In the genomic region with DNA sequence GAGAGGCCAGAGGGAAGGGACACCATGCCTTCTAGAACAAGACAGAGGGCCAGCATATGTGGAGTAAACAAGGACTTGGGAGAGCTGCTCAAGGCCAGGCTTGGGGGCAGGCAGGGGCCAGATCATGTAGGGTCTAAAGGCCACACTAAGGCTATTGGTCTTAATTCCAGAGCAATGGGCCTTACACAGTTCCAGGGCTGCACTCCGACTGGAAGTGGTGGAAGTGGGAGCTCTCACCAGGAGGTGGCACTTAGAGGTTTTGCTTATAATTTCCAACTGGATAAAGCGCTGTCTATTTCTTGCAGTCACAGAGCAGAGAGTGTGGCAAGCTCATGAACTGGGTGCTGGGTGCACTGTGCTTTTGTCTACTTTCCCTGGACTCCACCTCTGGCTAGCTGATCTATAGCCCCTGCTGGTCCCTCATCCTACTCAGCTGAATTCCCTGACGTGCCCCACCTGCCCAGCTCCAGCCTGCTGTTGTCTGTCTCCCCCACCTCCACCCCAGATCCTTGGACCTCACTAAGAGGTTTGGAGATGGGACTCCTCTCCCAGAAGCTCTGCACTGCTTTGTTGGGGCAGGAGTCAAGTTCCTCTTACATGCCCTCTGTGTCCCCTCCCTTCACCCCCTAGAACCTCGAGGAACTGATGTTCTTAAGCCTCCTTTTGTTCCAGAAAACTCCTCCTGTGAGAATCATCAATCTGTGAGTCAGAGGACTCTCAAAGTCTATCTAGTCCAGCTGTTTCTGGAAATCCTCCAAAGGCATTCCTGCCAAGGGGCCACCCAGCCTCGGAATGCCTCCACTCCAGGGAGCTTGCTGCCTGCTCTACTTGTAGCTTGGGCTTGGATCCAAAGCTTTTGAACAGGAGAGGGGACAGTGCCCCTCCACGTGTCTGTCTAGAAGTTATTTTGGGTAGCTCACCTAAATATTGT, we compare ENCODE assay signal across 11 cellular contexts. TPM values are rescaled to one million over a fixed set of nuclear protein-coding genes. Genes with fewer than 3 reads are reported as not detected.
A peak's percentile ranks its signal among the peaks of the same experiment; 100 is the strongest.
DNase-seq lines count a peak whose midpoint lies in the region; ATAC-seq and TF ChIP-seq lines count a peak whose summit lies in the region.
"Had no signal": no experiment of that assay in that cellular context is flagged by ENCODE, and none has a peak within 500 bp of the region (broad histone marks: within the 10 kb centered on the region; RNA-seq: fewer than 3 reads in every experiment).

No MANE protein-coding gene starts in this region.

- no peaks in the 10 kb centered on the region for H3K36me3 ChIP-seq in left lung
- no peaks in the 10 kb centered on the region for H3K36me3 ChIP-seq in gastrocnemius medialis

- no peaks in the 10 kb centered on the region for H3K9me3 Mint-ChIP-seq in stimulated activated naive CD8-positive, alpha-beta T cell treated with anti-CD3 and anti-CD28 coated beads, Interleukin-15, Interleukin-2, amounts not matched to agents 100 ng/mL and 50 ng/mL, for 24 hours
- H3K9me3 Mint-ChIP-seq in stimulated activated naive CD8-positive, alpha-beta T cell treated with anti-CD3 and anti-CD28 coated beads, Interleukin-15, amount 100 ng/mL, for 72 hours = no peaks in the 10 kb centered on the region
- H3K9me3 Mint-ChIP-seq: central memory CD8-positive, alpha-beta T cell had no signal

- no peaks in the 10 kb centered on the region for H3K36me3 Mint-ChIP-seq in stimulated activated naive CD8-positive, alpha-beta T cell treated with anti-CD3 and anti-CD28 coated beads, Interleukin-15, Interleukin-2, amounts not matched to agents 100 ng/mL and 50 ng/mL, for 24 hours (ENCODE audit: low read depth)

- H3K4me1 ChIP-seq in left lung = peaks cover 0 to 10% of the 10 kb centered on the region in 2 donors
- H3K4me1 ChIP-seq in gastrocnemius medialis = peaks cover 0 to 5% of the 10 kb centered on the region in 2 donors

- ATAC-seq in stimulated activated naive CD8-positive, alpha-beta T cell treated with anti-CD3 and anti-CD28 coated beads, Interleukin-15, amount 100 ng/mL, for 72 hours = no peak
- ATAC-seq in left lung (peak; percentile 40), gastrocnemius medialis (no peak)

- in situ Hi-C loops in astrocyte of the spinal cord (cut with HindIII; ENCODE audit: low sequenced_read_pairs) = no loop called here
- in situ Hi-C loops in gastrocnemius medialis (cut with MboI; ENCODE audit: low sequenced_read_pairs in 4 of 4) = no loop called here

- H3K9me3 ChIP-seq in left lung = no peaks in the 10 kb centered on the region
- H3K9me3 ChIP-seq in gastrocnemius medialis = no peaks in the 10 kb centered on the region

- DNase-seq in stimulated activated naive CD8-positive, alpha-beta T cell treated with anti-CD3 and anti-CD28 coated beads, Interleukin-15, amount 100 ng/mL, for 72 hours = no peak
- DNase-seq in astrocyte of the spinal cord (ENCODE audit: low read depth, low spot score) (peak; percentile 71), left lung (no peak), midbrain (lab: John Stamatoyannopoulos, UW) (no peak), gastrocnemius medialis (no peak), SK-N-DZ (ENCODE audit: low spot score) (no peak), NCI-H1436 treated with DMSO at 0.1 percent for 48 hours (lab: John Stamatoyannopoulos, UW) (no peak)
- DNase-seq: NCI-H2081 had no signal

- no peak for TF ChIP-seq POLR2A in gastrocnemius medialis (IDR thresholded peaks at IDR 0.05)

- H3K27ac Mint-ChIP-seq in stimulated activated naive CD8-positive, alpha-beta T cell treated with anti-CD3 and anti-CD28 coated beads, Interleukin-15, Interleukin-2, amounts not matched to agents 100 ng/mL and 50 ng/mL, for 24 hours = peak overlapping the region; percentile 14
- H3K27ac Mint-ChIP-seq in stimulated activated naive CD8-positive, alpha-beta T cell treated with anti-CD3 and anti-CD28 coated beads, Interleukin-15, amount 100 ng/mL, for 72 hours = peak overlapping the region in 1 of 2 donors; percentile 30

- no peak overlapping the region for H3K4me3 Mint-ChIP-seq in stimulated activated naive CD8-positive, alpha-beta T cell treated with anti-CD3 and anti-CD28 coated beads, Interleukin-15, Interleukin-2, amounts not matched to agents 100 ng/mL and 50 ng/mL, for 24 hours
- H3K4me3 Mint-ChIP-seq in stimulated activated naive CD8-positive, alpha-beta T cell treated with anti-CD3 and anti-CD28 coated beads, Interleukin-15, amount 100 ng/mL, for 72 hours = no peak overlapping the region
- H3K4me3 Mint-ChIP-seq: central memory CD8-positive, alpha-beta T cell had no signal

- no peaks in the 10 kb centered on the region for H3K27me3 Mint-ChIP-seq in stimulated activated naive CD8-positive, alpha-beta T cell treated with anti-CD3 and anti-CD28 coated beads, Interleukin-15, Interleukin-2, amounts not matched to agents 100 ng/mL and 50 ng/mL, for 24 hours
- peaks cover 23% of the 10 kb centered on the region for H3K27me3 Mint-ChIP-seq in stimulated activated naive CD8-positive, alpha-beta T cell treated with anti-CD3 and anti-CD28 coated beads, Interleukin-15, amount 100 ng/mL, for 72 hours

- no peaks in the 10 kb centered on the region for H3K27me3 ChIP-seq in left lung
- H3K27me3 ChIP-seq in gastrocnemius medialis = no peaks in the 10 kb centered on the region

- intact Hi-C loops in left lung (cut with DNase I) = no loop called here
- intact Hi-C loops in gastrocnemius medialis (cut with DNase I; ENCODE audit: low total_unique reads) = no loop called here

- H3K4me1 Mint-ChIP-seq in stimulated activated naive CD8-positive, alpha-beta T cell treated with anti-CD3 and anti-CD28 coated beads, Interleukin-15, Interleukin-2, amounts not matched to agents 100 ng/mL and 50 ng/mL, for 24 hours (ENCODE audit: low read depth) = no peaks in the 10 kb centered on the region
- H3K4me1 Mint-ChIP-seq in stimulated activated naive CD8-positive, alpha-beta T cell treated with anti-CD3 and anti-CD28 coated beads, Interleukin-15, amount 100 ng/mL, for 72 hours = no peaks in the 10 kb centered on the region
- H3K4me1 Mint-ChIP-seq: central memory CD8-positive, alpha-beta T cell had no signal

- no peak for TF ChIP-seq CTCF in astrocyte of the spinal cord (IDR thresholded peaks at IDR 0.05; ENCODE audit: low read depth, low read length)
- TF ChIP-seq CTCF in left lung (IDR thresholded peaks at IDR 0.05) = no peak
- no peak for TF ChIP-seq CTCF in gastrocnemius medialis (IDR thresholded peaks at IDR 0.05 in 4 of 5, conservative IDR thresholded peaks at IDR 0.05 in 1 of 5)

- H3K27ac ChIP-seq in left lung (no peak overlapping the region), gastrocnemius medialis (no peak overlapping the region)
- H3K27ac ChIP-seq: C4-2B had no signal

- no peak overlapping the region for H3K4me3 ChIP-seq in astrocyte of the spinal cord (ENCODE audit: low read depth, low read length)
- no peak overlapping the region for H3K4me3 ChIP-seq in left lung
- H3K4me3 ChIP-seq in gastrocnemius medialis = no peak overlapping the region

RNA-seq across cellular contexts. Expression of gene KSR1, which starts 48.1 kb away (rescaled TPM):
- total RNA-seq in left lung = 10 to 100 TPM; 35.0 to 47.5 TPM
- total RNA-seq in gastrocnemius medialis = 10 to 100 TPM; 10.4 to 17.7 (median 13.2) TPM
- 4.6 and 6.5 TPM in 2 replicates for polyA plus RNA-seq in SK-N-DZ (2014; cell fraction: cytosol; rRNA removed)
- polyA plus RNA-seq in SK-N-DZ (2014; cell fraction: nucleus; rRNA removed) = 14.8 and 18.0 TPM in 2 replicates
